Comparison of ENCODE assay signal across 26 cellular contexts in the genomic region with DNA sequence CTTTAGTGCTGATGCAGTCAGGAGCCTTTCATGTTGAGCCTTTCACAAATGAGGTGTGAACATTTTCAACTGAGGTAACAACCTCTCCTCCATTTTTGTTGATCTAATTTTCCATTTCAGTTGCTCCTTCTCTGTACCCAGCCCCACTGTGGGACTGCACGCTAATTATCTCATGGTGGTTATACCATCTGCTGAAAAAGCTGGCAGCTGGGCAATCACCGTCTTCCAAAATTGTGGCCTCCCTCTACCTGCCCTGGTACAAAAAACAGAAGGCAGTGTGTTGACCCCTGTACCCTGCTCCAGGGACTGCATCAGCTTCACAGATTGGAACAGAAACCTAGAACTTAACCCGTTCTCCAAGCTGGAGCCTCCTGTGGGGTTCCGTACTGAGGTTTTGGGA.
"Had no signal": no experiment of that assay in that cellular context is flagged by ENCODE, and none has a peak within 500 bp of the region (broad histone marks: within the 10 kb centered on the region; RNA-seq: fewer than 3 reads in every experiment).

No MANE protein-coding gene starts in this region.

- ATAC-seq: esophagus mucosa; left colon; pancreas; psoas muscle; stimulated activated effector memory CD8-positive, alpha-beta T cell treated with anti-CD3 and anti-CD28 coated beads, Interleukin-12 subunit alpha, Interleukin-12 subunit beta, amount 100 ng/mL, for 72 hours; WTC11 had no signal

- H3K36me3 ChIP-seq: ascending aorta, neutrophil, pancreas, sigmoid colon, uterus had no signal

- FAIRE-seq: keratinocyte, pancreas, small intestine had no signal

- H3K4me3 ChIP-seq: ascending aorta, pancreas, psoas muscle, sigmoid colon, uterus had no signal

- H3K9me3 ChIP-seq: ascending aorta, neutrophil, pancreas, psoas muscle, sigmoid colon, uterus had no signal

- H3K4me1 ChIP-seq: ascending aorta, pancreas, psoas muscle, sigmoid colon, uterus had no signal

- DNase-seq: activated CD4-positive, alpha-beta memory T cell treated with anti-CD3 and anti-CD28 coated beads, Interleukin-2, amount 10 ng/mL, durations not matched to agents 7 days and 5 days; activated CD4-positive, alpha-beta T cell treated with anti-CD3 and anti-CD28 coated beads for 1 hour; activated CD4-positive, alpha-beta T cell treated with anti-CD3 and anti-CD28 coated beads, Interleukin-2, amount 10 ng/mL, durations not matched to agents 7 days and 5 days; activated CD8-positive, alpha-beta memory T cell treated with anti-CD3 and anti-CD28 coated beads, Interleukin-2, amount 50 U/mL, for 48 hours; activated gamma-delta T cell; activated naive CD4-positive, alpha-beta T cell treated with anti-CD3 and anti-CD28 coated beads, Interleukin-2, amount 10 ng/mL, durations not matched to agents 7 days and 5 days; activated naive CD8-positive, alpha-beta T cell treated with anti-CD3 and anti-CD28 coated beads, Interleukin-2, amount 10 ng/mL, durations not matched to agents 7 days and 5 days; activated T-cell treated with anti-CD3 and anti-CD28 coated beads, Interleukin-2, amount 50 U/mL, for 24 hours; endodermal cell; foreskin fibroblast; head of caudate nucleus; hippocampal formation; left colon; mammary epithelial cell; pancreas; psoas muscle; sigmoid colon; small intestine; stimulated activated CD4-positive, alpha-beta T cell treated with anti-CD3 and anti-CD28 coated beads, Interleukin-4, amount 100 ng/mL, for 24 hours; uterus had no signal

- H3K27ac ChIP-seq: ascending aorta, neutrophil, pancreas, psoas muscle, sigmoid colon, uterus had no signal

- H3K27me3 ChIP-seq: ascending aorta, neutrophil, pancreas, sigmoid colon, uterus had no signal
